1 cellular context compared by ENCODE assay signal in genomic region chr22:44359496-44360110, GRCh38.
TF ChIP-seq lines count a peak whose summit lies in the region.

No MANE protein-coding gene starts in this region.

TF ChIP-seq in IMR-90, 13 proteins besides CTCF, POLR2A, EP300 and RAD21 (continued from another document):
- TF ChIP-seq FOS (IDR thresholded peaks at IDR 0.05; ENCODE audit: low read depth, low read length) (no peak), CEBPB (IDR thresholded peaks at IDR 0.05; ENCODE audit: low read depth, low read length) (no peak), SMC3 (IDR thresholded peaks at IDR 0.05; ENCODE audit: low read depth, low read length) (no peak), MAFK (IDR thresholded peaks at IDR 0.05; ENCODE audit: low read depth, low read length) (no peak), ELK1 (IDR thresholded peaks at IDR 0.05; ENCODE audit: borderline replicate concordance, low read depth, low read length) (no peak), MAZ (IDR thresholded peaks at IDR 0.05; ENCODE audit: borderline replicate concordance, low read depth, low read length) (no peak), CHD1 (IDR thresholded peaks at IDR 0.05; ENCODE audit: low read depth, low read length) (no peak), NFE2L2 (IDR thresholded peaks at IDR 0.05; ENCODE audit: low read depth, low read length) (no peak)
